25 cellular contexts compared by ENCODE assay signal in genomic region chr7:151281686-151282085, GRCh38.
"Had no signal": no experiment of that assay in that cellular context is flagged by ENCODE, and none has a peak within 500 bp of the region (broad histone marks: within the 10 kb centered on the region; RNA-seq: fewer than 3 reads in every experiment).

No MANE protein-coding gene starts in this region.

- H3K27me3 ChIP-seq: gastroesophageal sphincter had no signal

- H3K4me2 ChIP-seq: hepatocyte had no signal

- FAIRE-seq: colon, endothelial cell of umbilical vein, frontal cortex, kidney had no signal

- H3K79me2 ChIP-seq: hepatocyte had no signal

- H3K27ac Mint-ChIP-seq: immature natural killer cell, mesothelial cell of epicardium had no signal

- H3K9me3 ChIP-seq: esophagus muscularis mucosa, gastroesophageal sphincter, heart left ventricle, left ventricle myocardium inferior, lower lobe of right lung, mucosa of descending colon had no signal

- ATAC-seq: foreskin keratinocyte; gastroesophageal sphincter; left colon; left lobe of liver; lower lobe of right lung; mucosa of descending colon; naive thymus-derived CD4-positive, alpha-beta T cell had no signal

- H3K4me3 ChIP-seq: coronary artery, dorsolateral prefrontal cortex, esophagus muscularis mucosa, gastroesophageal sphincter, heart left ventricle, hepatocyte, left ventricle myocardium inferior, lower lobe of right lung, mucosa of descending colon had no signal

- H3K36me3 ChIP-seq: esophagus muscularis mucosa, gastroesophageal sphincter, heart left ventricle, left ventricle myocardium inferior, lower lobe of right lung had no signal

- H3K27ac ChIP-seq: coronary artery, dorsolateral prefrontal cortex, esophagus muscularis mucosa, foreskin keratinocyte, gastroesophageal sphincter, heart left ventricle, hepatocyte, left ventricle myocardium inferior, lower lobe of right lung had no signal

- H3K4me3 Mint-ChIP-seq: immature natural killer cell; mesothelial cell of epicardium; naive thymus-derived CD4-positive, alpha-beta T cell had no signal

- H2AFZ ChIP-seq: hepatocyte had no signal

- H3K36me3 Mint-ChIP-seq: mesothelial cell of epicardium; naive thymus-derived CD4-positive, alpha-beta T cell had no signal

- DNase-seq: dermis blood vessel endothelial cell; dorsolateral prefrontal cortex; effector CD4-positive, alpha-beta T cell; effector memory CD4-positive, alpha-beta T cell; foreskin keratinocyte; heart left ventricle; immature natural killer cell; islet precursor cell; kidney; kidney glomerular epithelial cell; left colon; left ventricle myocardium inferior; lower lobe of right lung; mesenchymal stem cell; mucosa of descending colon; naive thymus-derived CD4-positive, alpha-beta T cell had no signal

- H3K4me1 ChIP-seq: foreskin keratinocyte had no signal
